8 cellular contexts compared by ENCODE assay signal in the genomic region with DNA sequence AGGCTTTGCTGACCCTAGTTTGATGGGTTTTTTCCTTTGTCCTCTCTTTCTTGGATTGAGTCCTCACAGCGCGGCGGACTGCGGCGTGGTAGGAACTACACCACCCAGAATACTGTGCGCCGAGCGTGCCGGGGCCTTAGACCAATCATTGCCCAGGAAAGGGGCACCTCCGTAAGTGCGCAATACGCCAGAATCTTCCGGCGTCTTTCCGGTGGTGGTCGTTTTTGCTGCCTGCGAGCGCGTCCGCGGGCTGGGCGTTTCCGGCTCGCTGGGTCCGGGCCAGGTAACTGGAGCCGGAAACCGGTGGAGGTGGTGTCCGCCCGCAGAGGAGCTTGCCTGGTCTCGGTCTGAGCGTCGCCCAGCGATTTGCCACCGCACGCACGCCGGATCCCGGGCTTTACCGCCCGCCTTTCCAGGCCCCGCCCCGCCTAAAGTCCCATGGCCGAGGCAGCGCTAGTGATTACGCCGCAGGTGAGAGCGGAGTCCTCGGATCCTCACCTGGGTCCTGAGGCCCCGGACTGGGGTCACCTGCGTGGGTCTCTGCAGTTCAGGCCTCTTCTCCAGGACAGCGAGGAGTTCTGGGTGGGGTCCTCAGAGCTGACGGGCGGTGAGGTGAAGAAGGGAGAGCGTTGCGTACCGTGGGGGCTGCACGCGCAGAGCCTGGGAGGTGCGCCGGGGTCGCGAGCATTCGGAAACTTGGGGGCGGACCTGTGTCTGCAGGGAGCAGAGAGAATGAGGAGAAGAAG. TPM values are rescaled to one million over a fixed set of nuclear protein-coding genes. Genes with fewer than 3 reads are reported as not detected.
A peak's percentile ranks its signal among the peaks of the same experiment; 100 is the strongest.
DNase-seq lines count a peak whose midpoint lies in the region; ATAC-seq and TF ChIP-seq lines count a peak whose summit lies in the region.

Gene ZNF549, plus strand, starts transcription at position 221 of the 746 bp plus-strand sequence. Its CDS starts 218 bp downstream, at position 439.

- H3K27me3 ChIP-seq in Peyer's patch, result no peaks in the 10 kb centered on the region

- peaks cover 0 to 8% (median 0%) of the 10 kb centered on the region in 4 donors for H3K4me1 ChIP-seq in Peyer's patch

- peaks cover 3% of the 10 kb centered on the region for H3K27me3 Mint-ChIP-seq in IgD-negative memory B cell
- no peaks in the 10 kb centered on the region for H3K27me3 Mint-ChIP-seq in naive thymus-derived CD8-positive, alpha-beta T cell
- H3K27me3 Mint-ChIP-seq in stimulated activated memory B cell treated with anti-CD40 and anti-IgM and Interleukin-4, amounts not matched to agents 10 μg/mL and 1 μg/mL and 100 μg/mL, for 72 hours, result no peaks in the 10 kb centered on the region

- H3K4me1 Mint-ChIP-seq in IgD-negative memory B cell, result peaks cover 15 to 23% (median 15%) of the 10 kb centered on the region in 3 donors
- H3K4me1 Mint-ChIP-seq in naive thymus-derived CD8-positive, alpha-beta T cell, result peaks cover 16 to 29% (median 23%) of the 10 kb centered on the region in 4 donors
- peaks cover 25% of the 10 kb centered on the region for H3K4me1 Mint-ChIP-seq in stimulated activated memory B cell treated with anti-CD40 and anti-IgM and Interleukin-4, amounts not matched to agents 10 μg/mL and 1 μg/mL and 100 μg/mL, for 72 hours

- peak; percentile 96 for ATAC-seq in GM21526 (IDR thresholded peaks at IDR 0.05; ENCODE audit: low FRiP score, unreplicated experiment)
- ATAC-seq in naive thymus-derived CD8-positive, alpha-beta T cell, result peak; percentile 97 to 98
- ATAC-seq in stimulated activated memory B cell treated with anti-CD40 and anti-IgM and Interleukin-4, amounts not matched to agents 10 μg/mL and 1 μg/mL and 100 μg/mL, for 72 hours, result peak; percentile 100

- H3K9me3 ChIP-seq in Peyer's patch, result peaks cover 0 to 24% (median under 1%) of the 10 kb centered on the region in 4 donors

- DNase-seq in DMS 273 treated with DMSO at 0.1 percent for 48 hours (lab: John Stamatoyannopoulos, UW) (peak; percentile 92), Peyer's patch (peak; percentile 88 to 95 (median 91)), fibroblast of pulmonary artery (ENCODE audit: low read depth) (peak; percentile 95)
- DNase-seq in activated T-helper 1 cell treated with anti-CD3 and anti-CD28 coated beads, Interleukin-2, amount 50 U/mL, for 16 hours (ENCODE audit: low read depth in 1 of 2, low spot score in 1 of 2), result peak; percentile 76 to 79
- peak; percentile 77 to 95 (median 89) for DNase-seq in naive thymus-derived CD8-positive, alpha-beta T cell

- peak within 1 kb of the TSS; percentile 95 to 99 (median 98) for H3K4me3 Mint-ChIP-seq in IgD-negative memory B cell
- peak within 1 kb of the TSS; percentile 95 to 100 (median 96) for H3K4me3 Mint-ChIP-seq in naive thymus-derived CD8-positive, alpha-beta T cell
- H3K4me3 Mint-ChIP-seq in stimulated activated memory B cell treated with anti-CD40 and anti-IgM and Interleukin-4, amounts not matched to agents 10 μg/mL and 1 μg/mL and 100 μg/mL, for 72 hours, result peak within 1 kb of the TSS; percentile 97

- peak within 1 kb of the TSS; percentile 67 to 85 (median 79) for H3K27ac ChIP-seq in Peyer's patch

- POLR2A ChIA-PET in naive thymus-derived CD8-positive, alpha-beta T cell (lab: Charles Lee), result interaction anchor here (1.2 to 1.3 kb wide), 3 partner anchors 28 to 50 kb away, joined by 3 to 5 read pairs (median 4); partner anchors contain the start of gene ZNF773

- peak within 1 kb of the TSS; percentile 79 to 93 (median 86) for H3K4me3 ChIP-seq in Peyer's patch
- H3K4me3 ChIP-seq in fibroblast of pulmonary artery (replicated peaks; ENCODE audit: low read depth, low read length), result peak within 1 kb of the TSS; percentile 98

- H3K36me3 Mint-ChIP-seq in IgD-negative memory B cell, result peaks cover 8% of the 10 kb centered on the region
- H3K36me3 Mint-ChIP-seq in naive thymus-derived CD8-positive, alpha-beta T cell, result peaks cover 37 to 62% (median 54%) of the 10 kb centered on the region in 3 donors
- peaks cover 44% of the 10 kb centered on the region for H3K36me3 Mint-ChIP-seq in stimulated activated memory B cell treated with anti-CD40 and anti-IgM and Interleukin-4, amounts not matched to agents 10 μg/mL and 1 μg/mL and 100 μg/mL, for 72 hours

- H3K36me3 ChIP-seq in Peyer's patch, result peaks cover 0 to 16% (median 0%) of the 10 kb centered on the region in 3 donors

- H3K9me3 Mint-ChIP-seq in IgD-negative memory B cell, result peaks cover 12 to 28% (median 22%) of the 10 kb centered on the region in 3 donors
- peaks cover 11 to 71% (median 50%) of the 10 kb centered on the region in 9 donors for H3K9me3 Mint-ChIP-seq in naive thymus-derived CD8-positive, alpha-beta T cell
- H3K9me3 Mint-ChIP-seq in stimulated activated memory B cell treated with anti-CD40 and anti-IgM and Interleukin-4, amounts not matched to agents 10 μg/mL and 1 μg/mL and 100 μg/mL, for 72 hours, result peaks cover 10% of the 10 kb centered on the region

- TF ChIP-seq CTCF in Peyer's patch (IDR thresholded peaks at IDR 0.05) (no peak), fibroblast of pulmonary artery (IDR thresholded peaks at IDR 0.05; ENCODE audit: low read length, missing control alignments) (no peak)

- TF ChIP-seq POLR2A in Peyer's patch (IDR thresholded peaks at IDR 0.05), result no peak

- H3K27ac Mint-ChIP-seq in IgD-negative memory B cell, result peak within 1 kb of the TSS; percentile 92 to 97 (median 97)
- peak within 1 kb of the TSS; percentile 89 to 100 (median 96) for H3K27ac Mint-ChIP-seq in naive thymus-derived CD8-positive, alpha-beta T cell
- peak within 1 kb of the TSS; percentile 97 for H3K27ac Mint-ChIP-seq in stimulated activated memory B cell treated with anti-CD40 and anti-IgM and Interleukin-4, amounts not matched to agents 10 μg/mL and 1 μg/mL and 100 μg/mL, for 72 hours

RNA-seq across cellular contexts. Expression of gene ZNF549, which starts in this region (rescaled TPM):
- 7.3 TPM for polyA plus RNA-seq in IgD-negative memory B cell
- total RNA-seq in Peyer's patch, result 1 to 10 TPM; 4.0 to 7.4 (median 4.7) TPM
- total RNA-seq in naive thymus-derived CD8-positive, alpha-beta T cell, result 10 to 100 TPM; 24.7 to 25.5 TPM
- 1 to 10 TPM; 6.3 to 9.1 (median 8.6) TPM for polyA plus RNA-seq in naive thymus-derived CD8-positive, alpha-beta T cell

Comparison
In these comparisons a context has a peak if more than half of its experiments do, and no peak if none do; other contexts are left out.
1. Peak in every context shown above with its lines: DNase-seq, ATAC-seq, H3K4me3 ChIP-seq and H3K27ac ChIP-seq.